Comparison of ENCODE assay signal across 8 cellular contexts in the genomic region with DNA sequence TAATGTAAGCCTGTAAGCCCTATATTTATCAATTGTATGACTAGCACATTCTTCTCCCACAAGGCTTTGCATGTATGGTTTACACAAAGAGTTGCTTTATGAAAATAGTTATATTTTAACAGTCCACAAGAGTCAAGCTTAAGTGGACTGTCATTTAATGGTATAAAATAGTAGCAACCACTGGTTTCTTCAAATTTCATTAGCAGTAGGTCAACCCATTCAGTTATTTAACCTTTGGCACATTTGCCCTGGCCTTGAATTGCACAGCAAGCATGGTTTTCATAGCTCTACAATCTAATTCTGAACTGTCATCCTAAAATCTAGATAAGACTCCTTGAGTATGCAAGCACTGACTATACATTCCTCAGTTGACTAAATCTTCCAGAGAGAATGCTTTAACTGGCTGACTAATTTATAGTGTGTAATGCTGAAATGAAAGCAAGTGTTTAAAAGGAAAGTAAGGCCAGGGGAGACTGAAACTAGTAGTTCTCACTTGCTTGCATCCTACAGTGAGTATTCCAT. TPM values are rescaled to one million over a fixed set of nuclear protein-coding genes. Genes with fewer than 3 reads are reported as not detected.
A peak's percentile ranks its signal among the peaks of the same experiment; 100 is the strongest.
DNase-seq lines count a peak whose midpoint lies in the region; ATAC-seq and TF ChIP-seq lines count a peak whose summit lies in the region.

No MANE protein-coding gene starts in this region.

- TF ChIP-seq CTCF in epithelial cell of esophagus (IDR thresholded peaks at IDR 0.05; ENCODE audit: insufficient read depth, low read depth, low read length, missing control alignments) (no peak), esophagus muscularis mucosa (IDR thresholded peaks at IDR 0.05) (no peak)

- TF ChIP-seq POLR2A in esophagus muscularis mucosa (IDR thresholded peaks at IDR 0.05; ENCODE audit: low read depth): no peak

- TF ChIP-seq EP300 in esophagus muscularis mucosa (IDR thresholded peaks at IDR 0.05): no peak

- intact Hi-C loops in esophagus muscularis mucosa (cut with DNase I): no loop called here
- intact Hi-C loops in posterior cingulate gyrus (cut with DNase I): no loop called here

- H3K27ac ChIP-seq in esophagus muscularis mucosa (replicated peaks in 1 of 4): no peak overlapping the region

- ATAC-seq in GM21360 (IDR thresholded peaks at IDR 0.05; ENCODE audit: unreplicated experiment) (peak; percentile 65), HG03521 (IDR thresholded peaks at IDR 0.05; ENCODE audit: unreplicated experiment) (peak; percentile 50)

- H3K4me1 ChIP-seq in esophagus muscularis mucosa: peaks cover 13 to 24% (median 15%) of the 10 kb centered on the region in 4 donors

- DNase-seq in COLO829 (ENCODE audit: low spot score): peak; percentile 56
- DNase-seq in epithelial cell of esophagus (ENCODE audit: low read depth): peak; percentile 30
- DNase-seq in esophagus muscularis mucosa (ENCODE audit: extremely low spot score): no peak
- DNase-seq in NCI-H1436 (lab: John Stamatoyannopoulos, UW): no peak
- DNase-seq in posterior cingulate gyrus: no peak
- no peak for DNase-seq in AML-193 (lab: John Stamatoyannopoulos, UW)

- H3K36me3 ChIP-seq in esophagus muscularis mucosa: no peaks in the 10 kb centered on the region

- H3K27me3 ChIP-seq in esophagus muscularis mucosa: peaks cover 0 to 30% (median 0%) of the 10 kb centered on the region in 4 donors

- no peaks in the 10 kb centered on the region for H3K9me3 ChIP-seq in esophagus muscularis mucosa

- no peak overlapping the region for H3K4me3 ChIP-seq in epithelial cell of esophagus (ENCODE audit: low read length)
- no peak overlapping the region for H3K4me3 ChIP-seq in esophagus muscularis mucosa

RNA-seq across cellular contexts. Expression of gene DPP4, which starts 1.8 kb away (rescaled TPM):
- 1 to 10 TPM; 2.2 to 4.1 (median 2.8) TPM for total RNA-seq in esophagus muscularis mucosa

Comparison
In these comparisons a context has a peak if more than half of its experiments do, and no peak if none do; other contexts are left out.
1. DNase-seq: peak in COLO829 (single experiment) and epithelial cell of esophagus (single experiment); none in esophagus muscularis mucosa (single experiment), NCI-H1436 (single experiment), posterior cingulate gyrus (0 of 10) and AML-193 (0 of 2).